ENCODE assay signal across 22 cellular contexts in the genomic region with DNA sequence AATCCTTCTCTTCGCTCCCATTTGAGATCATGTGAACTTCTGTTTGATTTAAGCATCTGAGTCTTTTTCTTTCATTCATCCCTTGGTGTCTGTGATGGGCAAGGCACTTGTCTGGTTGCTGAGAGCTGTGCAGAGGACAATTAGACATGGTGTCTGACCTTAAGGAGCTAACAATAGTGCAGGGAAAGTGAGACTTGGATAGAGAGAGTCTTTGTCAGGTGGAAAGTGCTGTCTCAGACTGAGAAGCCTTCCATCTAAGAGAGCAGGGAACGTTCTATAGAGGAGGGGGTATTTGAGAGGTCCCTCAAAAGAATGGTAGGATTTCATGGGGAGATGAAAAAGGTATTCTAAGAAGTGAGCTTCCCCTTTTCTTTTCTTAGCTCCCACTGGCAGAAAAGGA.
"Had no signal": no experiment of that assay in that cellular context is flagged by ENCODE, and none has a peak within 500 bp of the region (broad histone marks: within the 10 kb centered on the region; RNA-seq: fewer than 3 reads in every experiment).

No MANE protein-coding gene starts in this region.

- H3K27me3 ChIP-seq: sigmoid colon, upper lobe of left lung had no signal

- FAIRE-seq: endothelial cell of umbilical vein had no signal

- H3K4me3 ChIP-seq: sigmoid colon, upper lobe of left lung had no signal

- H3K27ac Mint-ChIP-seq: activated CD4-positive, alpha-beta memory T cell treated with anti-CD3 and anti-CD28 coated beads for 36 hours; activated naive CD8-positive, alpha-beta T cell treated with anti-CD3 and anti-CD28 coated beads for 36 hours; nephron progenitor cell; T-helper 17 cell had no signal

- H3K36me3 Mint-ChIP-seq: activated CD4-positive, alpha-beta memory T cell treated with anti-CD3 and anti-CD28 coated beads for 36 hours; activated naive CD8-positive, alpha-beta T cell treated with anti-CD3 and anti-CD28 coated beads for 36 hours had no signal

- H3K4me3 Mint-ChIP-seq: activated CD4-positive, alpha-beta memory T cell treated with anti-CD3 and anti-CD28 coated beads for 36 hours; activated naive CD8-positive, alpha-beta T cell treated with anti-CD3 and anti-CD28 coated beads for 36 hours; nephron progenitor cell; T-helper 17 cell had no signal

- H3K27me3 Mint-ChIP-seq: activated naive CD8-positive, alpha-beta T cell treated with anti-CD3 and anti-CD28 coated beads for 36 hours; T-helper 17 cell had no signal

- H3K9me3 ChIP-seq: sigmoid colon, upper lobe of left lung had no signal

- H3K9me3 Mint-ChIP-seq: activated CD4-positive, alpha-beta memory T cell treated with anti-CD3 and anti-CD28 coated beads for 36 hours; activated naive CD8-positive, alpha-beta T cell treated with anti-CD3 and anti-CD28 coated beads for 36 hours; nephron progenitor cell had no signal

- H3K36me3 ChIP-seq: sigmoid colon, upper lobe of left lung had no signal

- ATAC-seq: esophagus mucosa; stimulated activated naive CD8-positive, alpha-beta T cell treated with anti-CD3 and anti-CD28 coated beads, Interleukin-15, Interleukin-2, amounts not matched to agents 100 U/mL and 50 U/mL, for 24 hours had no signal

- H3K4me1 ChIP-seq: upper lobe of left lung had no signal

- H3K27ac ChIP-seq: sigmoid colon, upper lobe of left lung had no signal

- DNase-seq: activated CD4-positive, alpha-beta memory T cell treated with anti-CD3 and anti-CD28 coated beads for 36 hours; activated CD4-positive, alpha-beta T cell treated with anti-CD3 and anti-CD28 coated beads for 48 hours; activated naive CD4-positive, alpha-beta T cell treated with Interleukin-2 at 50 U/mL for 16 hours; activated naive CD8-positive, alpha-beta T cell treated with anti-CD3 and anti-CD28 coated beads for 36 hours; activated T-cell treated with anti-CD3 and anti-CD28 coated beads, Interleukin-2, amount 50 U/mL, for 48 hours; dermis blood vessel endothelial cell; effector memory CD4-positive, alpha-beta T cell; foreskin melanocyte; hippocampal formation; kidney glomerular epithelial cell; mesenchymal stem cell; nephron progenitor cell; occipital lobe; posterior cingulate gyrus; sigmoid colon; stimulated activated CD4-positive, alpha-beta T cell treated with anti-CD3 and anti-CD28 coated beads, Interleukin-2, amount 100 ng/mL, for 48 hours; stimulated activated naive CD8-positive, alpha-beta T cell treated with anti-CD3 and anti-CD28 coated beads, Interleukin-15, Interleukin-2, amounts not matched to agents 100 U/mL and 50 U/mL, for 24 hours; SW 1271; T-helper 17 cell; upper lobe of left lung had no signal

- H3K4me1 Mint-ChIP-seq: activated naive CD8-positive, alpha-beta T cell treated with anti-CD3 and anti-CD28 coated beads for 36 hours had no signal
